1 cellular context compared by ENCODE assay signal in the genomic region with DNA sequence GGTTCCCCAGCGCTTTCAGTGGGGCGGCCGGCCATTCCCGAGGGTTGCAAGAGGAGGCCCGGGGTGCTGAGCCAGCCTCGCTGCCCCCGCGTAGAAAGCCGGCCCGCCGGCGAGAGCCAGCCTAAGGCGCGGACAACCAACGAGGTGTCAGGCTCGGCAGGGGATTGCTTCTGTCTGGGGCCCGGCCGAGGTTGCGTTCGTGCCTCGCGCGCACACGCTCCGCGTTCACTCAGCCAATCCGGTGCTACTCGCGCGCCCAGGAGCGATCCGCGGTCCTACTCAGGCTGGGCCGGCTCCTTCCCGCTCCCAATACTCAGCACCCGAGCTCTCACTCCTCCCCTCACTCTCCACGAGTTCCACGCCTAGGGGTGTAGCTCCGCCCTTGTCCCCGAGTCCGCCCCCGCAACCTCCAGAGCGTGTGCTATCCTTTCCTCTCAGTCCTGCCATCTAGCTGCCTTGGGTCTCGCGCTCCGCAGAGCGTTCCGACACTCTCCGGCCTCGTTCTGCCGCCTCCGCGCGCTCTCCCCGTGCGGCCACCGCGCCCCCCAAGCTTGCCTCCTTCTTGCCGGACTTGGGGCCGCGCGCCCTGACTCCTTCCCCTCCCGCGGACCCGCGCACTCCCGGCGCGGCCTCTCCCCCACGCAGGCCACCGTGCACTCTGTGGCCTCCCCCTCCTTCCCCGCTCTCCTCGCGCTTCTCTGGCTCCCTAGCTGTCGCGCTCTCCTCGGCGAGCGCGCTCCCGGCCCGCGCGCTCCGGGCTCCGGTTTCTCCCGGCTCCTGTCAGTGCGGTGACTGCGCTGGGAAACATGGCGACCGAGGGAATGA.
TF ChIP-seq lines count a peak whose summit lies in the region.

A gene (plus strand): TSS at position 426 of the 825 bp plus-strand sequence.

TF ChIP-seq in HepG2, 621 proteins besides CTCF, POLR2A, EP300 and RAD21 (continued from another document and continues in another):
- TF ChIP-seq, protein P1, sequence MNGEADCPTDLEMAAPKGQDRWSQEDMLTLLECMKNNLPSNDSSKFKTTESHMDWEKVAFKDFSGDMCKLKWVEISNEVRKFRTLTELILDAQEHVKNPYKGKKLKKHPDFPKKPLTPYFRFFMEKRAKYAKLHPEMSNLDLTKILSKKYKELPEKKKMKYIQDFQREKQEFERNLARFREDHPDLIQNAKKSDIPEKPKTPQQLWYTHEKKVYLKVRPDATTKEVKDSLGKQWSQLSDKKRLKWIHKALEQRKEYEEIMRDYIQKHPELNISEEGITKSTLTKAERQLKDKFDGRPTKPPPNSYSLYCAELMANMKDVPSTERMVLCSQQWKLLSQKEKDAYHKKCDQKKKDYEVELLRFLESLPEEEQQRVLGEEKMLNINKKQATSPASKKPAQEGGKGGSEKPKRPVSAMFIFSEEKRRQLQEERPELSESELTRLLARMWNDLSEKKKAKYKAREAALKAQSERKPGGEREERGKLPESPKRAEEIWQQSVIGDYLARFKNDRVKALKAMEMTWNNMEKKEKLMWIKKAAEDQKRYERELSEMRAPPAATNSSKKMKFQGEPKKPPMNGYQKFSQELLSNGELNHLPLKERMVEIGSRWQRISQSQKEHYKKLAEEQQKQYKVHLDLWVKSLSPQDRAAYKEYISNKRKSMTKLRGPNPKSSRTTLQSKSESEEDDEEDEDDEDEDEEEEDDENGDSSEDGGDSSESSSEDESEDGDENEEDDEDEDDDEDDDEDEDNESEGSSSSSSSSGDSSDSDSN (CRISPR knock-in tag; IDR thresholded peaks at IDR 0.05), result peak; percentile 89
- TF ChIP-seq ZNF124 (CRISPR knock-in tag; IDR thresholded peaks at IDR 0.05) (peak; percentile 40; the same call in 1 of the 2 replicates), ZNF670 (CRISPR knock-in tag; IDR thresholded peaks at IDR 0.05; ENCODE audit: borderline replicate concordance) (peak; percentile 85; the same call in 1 of the 2 replicates), HOXA7 (CRISPR knock-in tag; IDR thresholded peaks at IDR 0.05) (0 out of 2 replicates have a peak, but pooled peaks have one; percentile 46), ZNF768 (CRISPR knock-in tag; IDR thresholded peaks at IDR 0.05) (peak; percentile 40), KDM5A (IDR thresholded peaks at IDR 0.05; ENCODE audit: borderline replicate concordance, low read length) (no peak), ZNF75D (CRISPR knock-in tag; IDR thresholded peaks at IDR 0.05; ENCODE audit: borderline replicate concordance) (no peak), ATRX (CRISPR knock-in tag; IDR thresholded peaks at IDR 0.05; ENCODE audit: borderline replicate concordance) (no peak), MATR3 (CRISPR knock-in tag; IDR thresholded peaks at IDR 0.05) (no peak), ZNF232 (CRISPR knock-in tag; IDR thresholded peaks at IDR 0.05; ENCODE audit: borderline replicate concordance) (no peak; the same call in 1 of the 2 replicates), HNRNPH1 (optimal IDR thresholded peaks at IDR 0.05; ENCODE audit: low read depth, low read length) (no peak), SNAI1 (CRISPR knock-in tag; IDR thresholded peaks at IDR 0.05; ENCODE audit: borderline replicate concordance) (peak; percentile 93), ZNF430 (CRISPR knock-in tag; IDR thresholded peaks at IDR 0.05) (peak; percentile 86), ZNF121 (CRISPR knock-in tag; IDR thresholded peaks at IDR 0.05) (peak; percentile 72), HOXA9 (CRISPR knock-in tag; IDR thresholded peaks at IDR 0.05; ENCODE audit: borderline replicate concordance) (0 out of 2 replicates have a peak, but pooled peaks have one; percentile 45), SMARCE1 (IDR thresholded peaks at IDR 0.05; ENCODE audit: borderline replicate concordance) (no peak), ESRRA (CRISPR knock-in tag; IDR thresholded peaks at IDR 0.05; ENCODE audit: low read depth) (no peak), ZNF382 (CRISPR knock-in tag; IDR thresholded peaks at IDR 0.05; ENCODE audit: borderline replicate concordance) (no peak), FOXK2 (IDR thresholded peaks at IDR 0.05) (peak; percentile 32; the same call in 1 of the 2 replicates), GATA4 (IDR thresholded peaks at IDR 0.05; ENCODE audit: borderline replicate concordance, low read depth) (peak; percentile 56), ZKSCAN5 (CRISPR knock-in tag; IDR thresholded peaks at IDR 0.05) (no peak), HIVEP1 (CRISPR knock-in tag; IDR thresholded peaks at IDR 0.05) (no peak; the same call in 1 of the 2 replicates), TCF12 (IDR thresholded peaks at IDR 0.05) (no peak), TCF12 (CRISPR knock-in tag; IDR thresholded peaks at IDR 0.05) (no peak), TEAD3 (CRISPR knock-in tag; optimal IDR thresholded peaks at IDR 0.05; ENCODE audit: borderline replicate concordance) (peak; percentile 63), MTF1 (CRISPR knock-in tag; IDR thresholded peaks at IDR 0.05) (no peak), ZFYVE20 (CRISPR knock-in tag; IDR thresholded peaks at IDR 0.05; ENCODE audit: borderline replicate concordance, low read depth) (no peak), ZNF557 (CRISPR knock-in tag; IDR thresholded peaks at IDR 0.05) (0 out of 2 replicates have a peak, but pooled peaks have one; percentile 56), NR2C2 (CRISPR knock-in tag; IDR thresholded peaks at IDR 0.05; ENCODE audit: borderline replicate concordance) (peak; percentile 38; the same call in 1 of the 2 replicates)
- TF ChIP-seq, protein P2, sequence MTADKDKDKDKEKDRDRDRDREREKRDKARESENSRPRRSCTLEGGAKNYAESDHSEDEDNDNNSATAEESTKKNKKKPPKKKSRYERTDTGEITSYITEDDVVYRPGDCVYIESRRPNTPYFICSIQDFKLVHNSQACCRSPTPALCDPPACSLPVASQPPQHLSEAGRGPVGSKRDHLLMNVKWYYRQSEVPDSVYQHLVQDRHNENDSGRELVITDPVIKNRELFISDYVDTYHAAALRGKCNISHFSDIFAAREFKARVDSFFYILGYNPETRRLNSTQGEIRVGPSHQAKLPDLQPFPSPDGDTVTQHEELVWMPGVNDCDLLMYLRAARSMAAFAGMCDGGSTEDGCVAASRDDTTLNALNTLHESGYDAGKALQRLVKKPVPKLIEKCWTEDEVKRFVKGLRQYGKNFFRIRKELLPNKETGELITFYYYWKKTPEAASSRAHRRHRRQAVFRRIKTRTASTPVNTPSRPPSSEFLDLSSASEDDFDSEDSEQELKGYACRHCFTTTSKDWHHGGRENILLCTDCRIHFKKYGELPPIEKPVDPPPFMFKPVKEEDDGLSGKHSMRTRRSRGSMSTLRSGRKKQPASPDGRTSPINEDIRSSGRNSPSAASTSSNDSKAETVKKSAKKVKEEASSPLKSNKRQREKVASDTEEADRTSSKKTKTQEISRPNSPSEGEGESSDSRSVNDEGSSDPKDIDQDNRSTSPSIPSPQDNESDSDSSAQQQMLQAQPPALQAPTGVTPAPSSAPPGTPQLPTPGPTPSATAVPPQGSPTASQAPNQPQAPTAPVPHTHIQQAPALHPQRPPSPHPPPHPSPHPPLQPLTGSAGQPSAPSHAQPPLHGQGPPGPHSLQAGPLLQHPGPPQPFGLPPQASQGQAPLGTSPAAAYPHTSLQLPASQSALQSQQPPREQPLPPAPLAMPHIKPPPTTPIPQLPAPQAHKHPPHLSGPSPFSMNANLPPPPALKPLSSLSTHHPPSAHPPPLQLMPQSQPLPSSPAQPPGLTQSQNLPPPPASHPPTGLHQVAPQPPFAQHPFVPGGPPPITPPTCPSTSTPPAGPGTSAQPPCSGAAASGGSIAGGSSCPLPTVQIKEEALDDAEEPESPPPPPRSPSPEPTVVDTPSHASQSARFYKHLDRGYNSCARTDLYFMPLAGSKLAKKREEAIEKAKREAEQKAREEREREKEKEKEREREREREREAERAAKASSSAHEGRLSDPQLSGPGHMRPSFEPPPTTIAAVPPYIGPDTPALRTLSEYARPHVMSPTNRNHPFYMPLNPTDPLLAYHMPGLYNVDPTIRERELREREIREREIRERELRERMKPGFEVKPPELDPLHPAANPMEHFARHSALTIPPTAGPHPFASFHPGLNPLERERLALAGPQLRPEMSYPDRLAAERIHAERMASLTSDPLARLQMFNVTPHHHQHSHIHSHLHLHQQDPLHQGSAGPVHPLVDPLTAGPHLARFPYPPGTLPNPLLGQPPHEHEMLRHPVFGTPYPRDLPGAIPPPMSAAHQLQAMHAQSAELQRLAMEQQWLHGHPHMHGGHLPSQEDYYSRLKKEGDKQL (CRISPR knock-in tag; IDR thresholded peaks at IDR 0.05; ENCODE audit: low read depth), result no peak; the same call in 1 of the 2 replicates
- TF ChIP-seq, protein P3, sequence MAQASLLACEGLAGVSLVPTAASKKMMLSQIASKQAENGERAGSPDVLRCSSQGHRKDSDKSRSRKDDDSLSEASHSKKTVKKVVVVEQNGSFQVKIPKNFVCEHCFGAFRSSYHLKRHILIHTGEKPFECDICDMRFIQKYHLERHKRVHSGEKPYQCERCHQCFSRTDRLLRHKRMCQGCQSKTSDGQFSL (CRISPR knock-in tag; IDR thresholded peaks at IDR 0.05), result peak; percentile 76; the same call in 1 of the 2 replicates
- TF ChIP-seq, protein P4, sequence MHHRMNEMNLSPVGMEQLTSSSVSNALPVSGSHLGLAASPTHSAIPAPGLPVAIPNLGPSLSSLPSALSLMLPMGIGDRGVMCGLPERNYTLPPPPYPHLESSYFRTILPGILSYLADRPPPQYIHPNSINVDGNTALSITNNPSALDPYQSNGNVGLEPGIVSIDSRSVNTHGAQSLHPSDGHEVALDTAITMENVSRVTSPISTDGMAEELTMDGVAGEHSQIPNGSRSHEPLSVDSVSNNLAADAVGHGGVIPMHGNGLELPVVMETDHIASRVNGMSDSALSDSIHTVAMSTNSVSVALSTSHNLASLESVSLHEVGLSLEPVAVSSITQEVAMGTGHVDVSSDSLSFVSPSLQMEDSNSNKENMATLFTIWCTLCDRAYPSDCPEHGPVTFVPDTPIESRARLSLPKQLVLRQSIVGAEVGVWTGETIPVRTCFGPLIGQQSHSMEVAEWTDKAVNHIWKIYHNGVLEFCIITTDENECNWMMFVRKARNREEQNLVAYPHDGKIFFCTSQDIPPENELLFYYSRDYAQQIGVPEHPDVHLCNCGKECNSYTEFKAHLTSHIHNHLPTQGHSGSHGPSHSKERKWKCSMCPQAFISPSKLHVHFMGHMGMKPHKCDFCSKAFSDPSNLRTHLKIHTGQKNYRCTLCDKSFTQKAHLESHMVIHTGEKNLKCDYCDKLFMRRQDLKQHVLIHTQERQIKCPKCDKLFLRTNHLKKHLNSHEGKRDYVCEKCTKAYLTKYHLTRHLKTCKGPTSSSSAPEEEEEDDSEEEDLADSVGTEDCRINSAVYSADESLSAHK (CRISPR knock-in tag; IDR thresholded peaks at IDR 0.05; ENCODE audit: borderline replicate concordance), result peak; percentile 56; the same call in 1 of the 2 replicates
- TF ChIP-seq, protein P5, sequence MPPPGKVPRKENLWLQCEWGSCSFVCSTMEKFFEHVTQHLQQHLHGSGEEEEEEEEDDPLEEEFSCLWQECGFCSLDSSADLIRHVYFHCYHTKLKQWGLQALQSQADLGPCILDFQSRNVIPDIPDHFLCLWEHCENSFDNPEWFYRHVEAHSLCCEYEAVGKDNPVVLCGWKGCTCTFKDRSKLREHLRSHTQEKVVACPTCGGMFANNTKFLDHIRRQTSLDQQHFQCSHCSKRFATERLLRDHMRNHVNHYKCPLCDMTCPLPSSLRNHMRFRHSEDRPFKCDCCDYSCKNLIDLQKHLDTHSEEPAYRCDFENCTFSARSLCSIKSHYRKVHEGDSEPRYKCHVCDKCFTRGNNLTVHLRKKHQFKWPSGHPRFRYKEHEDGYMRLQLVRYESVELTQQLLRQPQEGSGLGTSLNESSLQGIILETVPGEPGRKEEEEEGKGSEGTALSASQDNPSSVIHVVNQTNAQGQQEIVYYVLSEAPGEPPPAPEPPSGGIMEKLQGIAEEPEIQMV (CRISPR knock-in tag; IDR thresholded peaks at IDR 0.05; ENCODE audit: low read depth), result no peak
- TF ChIP-seq, protein P6, sequence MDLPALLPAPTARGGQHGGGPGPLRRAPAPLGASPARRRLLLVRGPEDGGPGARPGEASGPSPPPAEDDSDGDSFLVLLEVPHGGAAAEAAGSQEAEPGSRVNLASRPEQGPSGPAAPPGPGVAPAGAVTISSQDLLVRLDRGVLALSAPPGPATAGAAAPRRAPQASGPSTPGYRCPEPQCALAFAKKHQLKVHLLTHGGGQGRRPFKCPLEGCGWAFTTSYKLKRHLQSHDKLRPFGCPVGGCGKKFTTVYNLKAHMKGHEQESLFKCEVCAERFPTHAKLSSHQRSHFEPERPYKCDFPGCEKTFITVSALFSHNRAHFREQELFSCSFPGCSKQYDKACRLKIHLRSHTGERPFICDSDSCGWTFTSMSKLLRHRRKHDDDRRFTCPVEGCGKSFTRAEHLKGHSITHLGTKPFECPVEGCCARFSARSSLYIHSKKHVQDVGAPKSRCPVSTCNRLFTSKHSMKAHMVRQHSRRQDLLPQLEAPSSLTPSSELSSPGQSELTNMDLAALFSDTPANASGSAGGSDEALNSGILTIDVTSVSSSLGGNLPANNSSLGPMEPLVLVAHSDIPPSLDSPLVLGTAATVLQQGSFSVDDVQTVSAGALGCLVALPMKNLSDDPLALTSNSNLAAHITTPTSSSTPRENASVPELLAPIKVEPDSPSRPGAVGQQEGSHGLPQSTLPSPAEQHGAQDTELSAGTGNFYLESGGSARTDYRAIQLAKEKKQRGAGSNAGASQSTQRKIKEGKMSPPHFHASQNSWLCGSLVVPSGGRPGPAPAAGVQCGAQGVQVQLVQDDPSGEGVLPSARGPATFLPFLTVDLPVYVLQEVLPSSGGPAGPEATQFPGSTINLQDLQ (CRISPR knock-in tag; IDR thresholded peaks at IDR 0.05), result no peak
- TF ChIP-seq, protein P7, sequence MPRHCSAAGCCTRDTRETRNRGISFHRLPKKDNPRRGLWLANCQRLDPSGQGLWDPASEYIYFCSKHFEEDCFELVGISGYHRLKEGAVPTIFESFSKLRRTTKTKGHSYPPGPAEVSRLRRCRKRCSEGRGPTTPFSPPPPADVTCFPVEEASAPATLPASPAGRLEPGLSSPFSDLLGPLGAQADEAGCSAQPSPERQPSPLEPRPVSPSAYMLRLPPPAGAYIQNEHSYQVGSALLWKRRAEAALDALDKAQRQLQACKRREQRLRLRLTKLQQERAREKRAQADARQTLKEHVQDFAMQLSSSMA (CRISPR knock-in tag; IDR thresholded peaks at IDR 0.05), result no peak
- TF ChIP-seq, protein P8, sequence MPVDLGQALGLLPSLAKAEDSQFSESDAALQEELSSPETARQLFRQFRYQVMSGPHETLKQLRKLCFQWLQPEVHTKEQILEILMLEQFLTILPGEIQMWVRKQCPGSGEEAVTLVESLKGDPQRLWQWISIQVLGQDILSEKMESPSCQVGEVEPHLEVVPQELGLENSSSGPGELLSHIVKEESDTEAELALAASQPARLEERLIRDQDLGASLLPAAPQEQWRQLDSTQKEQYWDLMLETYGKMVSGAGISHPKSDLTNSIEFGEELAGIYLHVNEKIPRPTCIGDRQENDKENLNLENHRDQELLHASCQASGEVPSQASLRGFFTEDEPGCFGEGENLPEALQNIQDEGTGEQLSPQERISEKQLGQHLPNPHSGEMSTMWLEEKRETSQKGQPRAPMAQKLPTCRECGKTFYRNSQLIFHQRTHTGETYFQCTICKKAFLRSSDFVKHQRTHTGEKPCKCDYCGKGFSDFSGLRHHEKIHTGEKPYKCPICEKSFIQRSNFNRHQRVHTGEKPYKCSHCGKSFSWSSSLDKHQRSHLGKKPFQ (CRISPR knock-in tag; IDR thresholded peaks at IDR 0.05; ENCODE audit: insufficient replicate concordance), result peak; percentile 3
